ENCODE assay signal across 34 cellular contexts in genomic region chr20:53244711-53245110, GRCh38.
"Had no signal": no experiment of that assay in that cellular context is flagged by ENCODE, and none has a peak within 500 bp of the region (broad histone marks: within the 10 kb centered on the region; RNA-seq: fewer than 3 reads in every experiment).

No MANE protein-coding gene starts in this region.

- H3K4me3 Mint-ChIP-seq: activated B cell treated with CpG ODN at 0.5 μM for 24 hours; activated CD4-positive, alpha-beta memory T cell treated with anti-CD3 and anti-CD28 coated beads for 36 hours; activated CD8-positive, alpha-beta memory T cell treated with anti-CD3 and anti-CD28 coated beads, Interleukin-2, amount 10 ng/mL, durations not matched to agents 7 days and 5 days; activated CD8-positive, alpha-beta T cell treated with anti-CD3 and anti-CD28 coated beads, Interleukin-2, amount 10 ng/mL, durations not matched to agents 7 days and 5 days; activated naive CD4-positive, alpha-beta T cell treated with anti-CD3 and anti-CD28 coated beads for 36 hours; activated naive CD4-positive, alpha-beta T cell treated with anti-CD3 and anti-CD28 coated beads, Interleukin-2, amount 50 U/mL, for 24 hours; activated naive CD8-positive, alpha-beta T cell treated with anti-CD3 and anti-CD28 coated beads for 36 hours; activated naive CD8-positive, alpha-beta T cell treated with anti-CD3 and anti-CD28 coated beads, Interleukin-2, amount 50 U/mL, for 24 hours; activated T-cell treated with anti-CD3 and anti-CD28 coated beads, Interleukin-2, amount 50 U/mL, for 24 hours; activated T-helper 17 cell treated with anti-CD3 and anti-CD28 coated beads, Interleukin-2, amount 50 U/mL, for 72 hours; effector memory CD8-positive, alpha-beta T cell; T-helper 17 cell; T-helper 2 cell treated with Interferon-gamma antibody and Interleukin-4, amounts not matched to agents 5 μg/mL and 100 μg/mL, for 36 hours had no signal

- H3K27me3 ChIP-seq: adrenal gland, ascending aorta, brain microvascular endothelial cell, foreskin keratinocyte, gastrocnemius medialis, heart right ventricle had no signal

- ATAC-seq: activated CD4-positive, CD25-positive, alpha-beta regulatory T cell treated with anti-CD3 and anti-CD28 coated beads, Interleukin-2, amount 50 U/mL, for 24 hours; activated CD8-positive, alpha-beta memory T cell treated with anti-CD3 and anti-CD28 coated beads, Interleukin-2, amount 10 ng/mL, durations not matched to agents 7 days and 5 days; activated CD8-positive, alpha-beta T cell treated with anti-CD3 and anti-CD28 coated beads, Interleukin-2, amount 10 ng/mL, durations not matched to agents 7 days and 5 days; activated naive CD8-positive, alpha-beta T cell treated with anti-CD3 and anti-CD28 coated beads, Interleukin-2, amount 50 U/mL, for 24 hours; activated T-helper 17 cell treated with anti-CD3 and anti-CD28 coated beads, Interleukin-2, amount 50 U/mL, for 72 hours; effector memory CD8-positive, alpha-beta T cell; foreskin keratinocyte; gastrocnemius medialis; heart right ventricle; T-helper 17 cell had no signal

- H3K27me3 Mint-ChIP-seq: activated naive CD4-positive, alpha-beta T cell treated with anti-CD3 and anti-CD28 coated beads, Interleukin-2, amount 50 U/mL, for 24 hours; activated T-helper 17 cell treated with anti-CD3 and anti-CD28 coated beads, Interleukin-2, amount 50 U/mL, for 72 hours had no signal

- H3K4me1 Mint-ChIP-seq: activated B cell treated with CpG ODN at 0.5 μM for 24 hours; activated CD8-positive, alpha-beta memory T cell treated with anti-CD3 and anti-CD28 coated beads, Interleukin-2, amount 10 ng/mL, durations not matched to agents 7 days and 5 days; activated naive CD8-positive, alpha-beta T cell treated with anti-CD3 and anti-CD28 coated beads for 36 hours; activated naive CD8-positive, alpha-beta T cell treated with anti-CD3 and anti-CD28 coated beads, Interleukin-2, amount 50 U/mL, for 24 hours had no signal

- H3K27ac Mint-ChIP-seq: activated B cell treated with CpG ODN at 0.5 μM for 24 hours; activated CD4-positive, alpha-beta memory T cell treated with anti-CD3 and anti-CD28 coated beads for 36 hours; activated CD8-positive, alpha-beta memory T cell treated with anti-CD3 and anti-CD28 coated beads, Interleukin-2, amount 10 ng/mL, durations not matched to agents 7 days and 5 days; activated CD8-positive, alpha-beta T cell treated with anti-CD3 and anti-CD28 coated beads, Interleukin-2, amount 10 ng/mL, durations not matched to agents 7 days and 5 days; activated naive CD4-positive, alpha-beta T cell treated with anti-CD3 and anti-CD28 coated beads for 36 hours; activated naive CD4-positive, alpha-beta T cell treated with anti-CD3 and anti-CD28 coated beads, Interleukin-2, amount 50 U/mL, for 24 hours; activated naive CD8-positive, alpha-beta T cell treated with anti-CD3 and anti-CD28 coated beads for 36 hours; activated naive CD8-positive, alpha-beta T cell treated with anti-CD3 and anti-CD28 coated beads, Interleukin-2, amount 50 U/mL, for 24 hours; activated T-cell treated with anti-CD3 and anti-CD28 coated beads, Interleukin-2, amount 50 U/mL, for 24 hours; activated T-helper 17 cell treated with anti-CD3 and anti-CD28 coated beads, Interleukin-2, amount 50 U/mL, for 72 hours; effector memory CD8-positive, alpha-beta T cell; T-helper 17 cell; T-helper 2 cell treated with Interferon-gamma antibody and Interleukin-4, amounts not matched to agents 5 μg/mL and 100 μg/mL, for 36 hours had no signal

- H3K36me3 Mint-ChIP-seq: activated CD4-positive, alpha-beta memory T cell treated with anti-CD3 and anti-CD28 coated beads for 36 hours; activated CD8-positive, alpha-beta memory T cell treated with anti-CD3 and anti-CD28 coated beads, Interleukin-2, amount 10 ng/mL, durations not matched to agents 7 days and 5 days; activated naive CD8-positive, alpha-beta T cell treated with anti-CD3 and anti-CD28 coated beads for 36 hours had no signal

- DNase-seq: activated B cell treated with CpG ODN at 0.5 μM for 24 hours; activated CD4-positive, alpha-beta memory T cell treated with anti-CD3 and anti-CD28 coated beads for 36 hours; activated CD4-positive, alpha-beta T cell treated with anti-CD3 and anti-CD28 coated beads for 48 hours; activated CD8-positive, alpha-beta memory T cell treated with anti-CD3 and anti-CD28 coated beads, Interleukin-2, amount 10 ng/mL, durations not matched to agents 7 days and 5 days; activated CD8-positive, alpha-beta memory T cell treated with anti-CD3 and anti-CD28 coated beads, Interleukin-2, amount 50 U/mL, for 4 hours; activated CD8-positive, alpha-beta T cell treated with anti-CD3 and anti-CD28 coated beads, Interleukin-2, amount 10 ng/mL, durations not matched to agents 7 days and 5 days; activated effector memory CD4-positive, alpha-beta T cell treated with Interleukin-2 at 50 U/mL for 16 hours; activated naive CD4-positive, alpha-beta T cell treated with anti-CD3 and anti-CD28 coated beads for 36 hours; activated naive CD8-positive, alpha-beta T cell treated with anti-CD3 and anti-CD28 coated beads for 36 hours; activated naive CD8-positive, alpha-beta T cell treated with anti-CD3 and anti-CD28 coated beads, Interleukin-2, amount 50 U/mL, for 24 hours; activated T-cell treated with anti-CD3 and anti-CD28 coated beads, Interleukin-2, amount 50 U/mL, for 24 hours; adrenal gland; brain microvascular endothelial cell; cortex of kidney; dermis blood vessel endothelial cell; effector CD4-positive, alpha-beta T cell; effector memory CD8-positive, alpha-beta T cell; erythroblast; foreskin keratinocyte; gastrocnemius medialis; glutamatergic neuron; heart right ventricle; T-helper 1 cell; T-helper 17 cell; T1000; WERI-Rb-1 had no signal

- H3K36me3 ChIP-seq: adrenal gland, ascending aorta, brain microvascular endothelial cell, esophagus muscularis mucosa, gastrocnemius medialis, heart right ventricle, WERI-Rb-1 had no signal

- H3K9me3 Mint-ChIP-seq: activated B cell treated with CpG ODN at 0.5 μM for 24 hours; activated CD4-positive, alpha-beta memory T cell treated with anti-CD3 and anti-CD28 coated beads for 36 hours; activated naive CD4-positive, alpha-beta T cell treated with anti-CD3 and anti-CD28 coated beads for 36 hours; activated naive CD4-positive, alpha-beta T cell treated with anti-CD3 and anti-CD28 coated beads, Interleukin-2, amount 50 U/mL, for 24 hours; activated naive CD8-positive, alpha-beta T cell treated with anti-CD3 and anti-CD28 coated beads for 36 hours; activated naive CD8-positive, alpha-beta T cell treated with anti-CD3 and anti-CD28 coated beads, Interleukin-2, amount 50 U/mL, for 24 hours; activated T-cell treated with anti-CD3 and anti-CD28 coated beads, Interleukin-2, amount 50 U/mL, for 24 hours; activated T-helper 17 cell treated with anti-CD3 and anti-CD28 coated beads, Interleukin-2, amount 50 U/mL, for 72 hours; effector memory CD8-positive, alpha-beta T cell; T-helper 2 cell treated with Interferon-gamma antibody and Interleukin-4, amounts not matched to agents 5 μg/mL and 100 μg/mL, for 36 hours had no signal

- H3K4me3 ChIP-seq: adrenal gland, ascending aorta, esophagus muscularis mucosa, gastrocnemius medialis, heart right ventricle had no signal

- H3K9me3 ChIP-seq: adrenal gland, ascending aorta, esophagus muscularis mucosa, gastrocnemius medialis, heart right ventricle had no signal

- H3K27ac ChIP-seq: adrenal gland, ascending aorta, brain microvascular endothelial cell, esophagus muscularis mucosa, foreskin keratinocyte, gastrocnemius medialis, heart right ventricle, WERI-Rb-1 had no signal

- FAIRE-seq: bronchial epithelial cell, colon had no signal

- H3K4me1 ChIP-seq: adrenal gland, ascending aorta, esophagus muscularis mucosa, foreskin keratinocyte, gastrocnemius medialis, heart right ventricle had no signal
